27 cellular contexts compared by ENCODE assay signal in the genomic region with DNA sequence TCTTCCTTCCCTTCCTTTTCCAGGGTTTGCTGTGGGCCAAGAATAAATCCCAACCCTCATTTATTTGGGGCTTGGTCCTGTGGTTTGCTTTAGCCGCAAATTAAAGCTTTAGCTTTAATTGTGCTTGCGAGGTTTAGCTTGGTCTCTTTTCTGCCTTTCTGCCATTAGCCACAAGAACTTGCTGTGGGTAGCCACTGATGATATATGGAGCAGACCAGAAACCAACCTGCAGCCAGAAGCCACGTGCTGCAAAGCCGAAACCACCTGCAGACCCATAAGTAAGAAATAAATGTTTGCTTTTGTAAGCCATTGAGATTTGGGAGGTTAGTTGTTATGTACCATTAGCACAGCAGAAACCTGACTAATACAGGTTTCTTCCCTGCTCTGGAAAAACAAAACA.
"Had no signal": no experiment of that assay in that cellular context is flagged by ENCODE, and none has a peak within 500 bp of the region (broad histone marks: within the 10 kb centered on the region; RNA-seq: fewer than 3 reads in every experiment).

No MANE protein-coding gene starts in this region.

- ATAC-seq: effector memory CD8-positive, alpha-beta T cell; esophagus mucosa; gastrocnemius medialis; heart right ventricle; left cardiac atrium; left lung; left ventricle myocardium superior; lower lobe of right lung; mucosa of descending colon; naive thymus-derived CD4-positive, alpha-beta T cell had no signal

- H3K27ac ChIP-seq: colonic mucosa, epithelial cell of prostate, esophagus squamous epithelium, gastrocnemius medialis, heart right ventricle, left lung, lower lobe of right lung had no signal

- H3K9me3 Mint-ChIP-seq: dendritic cell treated with granulocyte-macrophage colony-stimulating factor and Interleukin-4, amounts not matched to agents 40 ng/mL and 50 ng/mL, for 4 days; effector memory CD8-positive, alpha-beta T cell; naive thymus-derived CD4-positive, alpha-beta T cell had no signal

- H3K27ac Mint-ChIP-seq: dendritic cell treated with granulocyte-macrophage colony-stimulating factor and Interleukin-4, amounts not matched to agents 40 ng/mL and 50 ng/mL, for 4 days; effector memory CD8-positive, alpha-beta T cell; endodermal cell; mesothelial cell of epicardium had no signal

- H3K4me1 ChIP-seq: colonic mucosa, esophagus squamous epithelium, gastrocnemius medialis, heart right ventricle, left lung, lower lobe of right lung had no signal

- H3K4me3 Mint-ChIP-seq: dendritic cell treated with granulocyte-macrophage colony-stimulating factor and Interleukin-4, amounts not matched to agents 40 ng/mL and 50 ng/mL, for 4 days; effector memory CD8-positive, alpha-beta T cell; endodermal cell; mesothelial cell of epicardium; naive thymus-derived CD4-positive, alpha-beta T cell had no signal

- DNase-seq: colonic mucosa; cortex of kidney; effector CD8-positive, alpha-beta T cell; effector memory CD8-positive, alpha-beta T cell; endodermal cell; erythroblast; esophagus squamous epithelium; foreskin fibroblast; foreskin melanocyte; gastrocnemius medialis; glutamatergic neuron; head of caudate nucleus; heart right ventricle; hippocampal formation; left cardiac atrium; left lung; left ventricle myocardium superior; lower lobe of right lung; mesenchymal stem cell; mucosa of descending colon; naive thymus-derived CD4-positive, alpha-beta T cell had no signal

- H3K4me3 ChIP-seq: colonic mucosa, esophagus squamous epithelium, gastrocnemius medialis, heart right ventricle, left lung, lower lobe of right lung, mucosa of descending colon had no signal

- H3K4me1 Mint-ChIP-seq: mesothelial cell of epicardium had no signal

- H3K36me3 Mint-ChIP-seq: mesothelial cell of epicardium; naive thymus-derived CD4-positive, alpha-beta T cell had no signal

- H3K27me3 Mint-ChIP-seq: dendritic cell treated with granulocyte-macrophage colony-stimulating factor and Interleukin-4, amounts not matched to agents 40 ng/mL and 50 ng/mL, for 4 days; effector memory CD8-positive, alpha-beta T cell; naive thymus-derived CD4-positive, alpha-beta T cell had no signal

- H3K27me3 ChIP-seq: colonic mucosa, esophagus squamous epithelium, gastrocnemius medialis, left lung had no signal

- H3K36me3 ChIP-seq: colonic mucosa, esophagus squamous epithelium, gastrocnemius medialis, heart right ventricle, left lung, lower lobe of right lung had no signal

- H3K9me3 ChIP-seq: colonic mucosa, esophagus squamous epithelium, gastrocnemius medialis, heart right ventricle, left lung, lower lobe of right lung, mucosa of descending colon had no signal

- FAIRE-seq: endometrium, keratinocyte had no signal
